In the genomic region with DNA sequence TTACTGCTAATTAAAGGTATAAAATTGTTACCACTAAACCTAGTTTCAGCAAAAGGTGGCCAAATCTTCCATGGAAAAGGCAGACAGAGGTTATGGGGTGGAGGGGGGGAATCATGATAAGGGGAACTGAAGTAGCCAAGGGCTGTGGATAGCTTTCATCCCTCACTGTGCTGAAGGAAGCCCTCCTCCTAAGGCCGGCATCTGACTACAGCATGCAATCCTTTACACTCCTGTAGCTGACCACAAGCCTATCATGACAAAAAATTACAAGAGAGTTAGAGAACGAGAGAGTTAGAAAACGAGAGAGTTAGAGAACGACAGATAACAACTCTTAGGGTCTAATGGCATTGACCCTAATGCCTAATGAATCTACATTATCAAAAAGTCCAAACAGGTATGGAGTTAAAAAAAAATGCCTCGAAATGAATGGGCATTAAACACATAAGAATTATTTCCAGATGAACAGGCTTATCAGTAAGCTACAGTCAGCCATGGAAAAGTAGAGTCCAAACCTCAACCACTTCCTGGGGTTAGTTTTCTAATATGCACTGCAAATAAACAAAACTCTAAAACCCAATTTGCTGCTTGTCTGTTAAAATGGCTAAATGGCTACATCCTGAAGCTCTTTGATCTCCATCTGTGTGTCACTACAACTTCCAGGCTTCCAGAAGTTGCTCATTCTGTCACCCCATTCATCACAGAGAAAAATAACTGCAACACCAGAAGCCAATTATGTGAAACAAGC, we compare ENCODE assay signal across 20 cellular contexts. TPM values are rescaled to one million over a fixed set of nuclear protein-coding genes. Genes with fewer than 3 reads are reported as not detected.
DNase-seq lines count a peak whose midpoint lies in the region; ATAC-seq and TF ChIP-seq lines count a peak whose summit lies in the region.
"Had no signal": no experiment of that assay in that cellular context is flagged by ENCODE, and none has a peak within 500 bp of the region (broad histone marks: within the 10 kb centered on the region; RNA-seq: fewer than 3 reads in every experiment).

No MANE protein-coding gene starts in this region.

- H3K4me3 ChIP-seq in BLaER1 = no peak overlapping the region
- H3K4me3 ChIP-seq in HEK293 (ENCODE audit: low read depth, low read length) = no peak overlapping the region
- H3K4me3 ChIP-seq in fibroblast of villous mesenchyme (ENCODE audit: low read depth, low read length) = no peak overlapping the region
- no peak overlapping the region for H3K4me3 ChIP-seq in aorta (ENCODE audit: low read length in 2 of 2)
- H3K4me3 ChIP-seq in upper lobe of left lung = no peak overlapping the region
- no peak overlapping the region for H3K4me3 ChIP-seq in Peyer's patch
- H3K4me3 ChIP-seq in colonic mucosa = no peak overlapping the region
- H3K4me3 ChIP-seq: heart right ventricle, pancreas had no signal

- H3K4me3 Mint-ChIP-seq in activated CD8-positive, alpha-beta T cell treated with anti-CD3 and anti-CD28 coated beads for 36 hours = no peak overlapping the region
- H3K4me3 Mint-ChIP-seq: activated naive CD4-positive, alpha-beta T cell treated with anti-CD3 and anti-CD28 coated beads, Interleukin-2, amount 10 ng/mL, durations not matched to agents 7 days and 5 days had no signal

- H3K4me2 ChIP-seq in BLaER1 = peak overlapping the region; percentile 14; the same call in 1 of the 2 replicates

- WGBS in aorta, 2 donors = 83 to 87% methylated on average over 5 of the region's 5 CpGs
- WGBS in upper lobe of left lung, 2 donors = 74 to 79% methylated on average over 5 of the region's 5 CpGs

- H3K27me3 Mint-ChIP-seq in activated CD8-positive, alpha-beta T cell treated with anti-CD3 and anti-CD28 coated beads for 36 hours = no peaks in the 10 kb centered on the region
- H3K27me3 Mint-ChIP-seq: activated naive CD4-positive, alpha-beta T cell treated with anti-CD3 and anti-CD28 coated beads, Interleukin-2, amount 10 ng/mL, durations not matched to agents 7 days and 5 days had no signal

- TF ChIP-seq EP300 in upper lobe of left lung (IDR thresholded peaks at IDR 0.05) = no peak

- H3K36me3 ChIP-seq in BLaER1 = peaks cover 98% of the 10 kb centered on the region
- H3K36me3 ChIP-seq in HEK293 (ENCODE audit: control insufficient read depth in 2 of 2, insufficient read depth in 1 of 2, low read length in 2 of 2) = peaks cover 16 to 74% of the 10 kb centered on the region in 2 experiments
- H3K36me3 ChIP-seq in aorta (ENCODE audit: control insufficient read depth in 1 of 2, insufficient read depth in 2 of 2, low read length in 1 of 2) = peaks cover 1 to 11% of the 10 kb centered on the region in 2 donors
- H3K36me3 ChIP-seq in upper lobe of left lung = peaks cover 9 to 89% (median 53%) of the 10 kb centered on the region in 4 donors
- H3K36me3 ChIP-seq in Peyer's patch = peaks cover 0 to 78% (median 3%) of the 10 kb centered on the region in 3 donors
- H3K36me3 ChIP-seq in colonic mucosa = no peaks in the 10 kb centered on the region

- H3K27ac Mint-ChIP-seq in activated CD8-positive, alpha-beta T cell treated with anti-CD3 and anti-CD28 coated beads for 36 hours = peak overlapping the region; percentile 74
- H3K27ac Mint-ChIP-seq: activated naive CD4-positive, alpha-beta T cell treated with anti-CD3 and anti-CD28 coated beads, Interleukin-2, amount 10 ng/mL, durations not matched to agents 7 days and 5 days had no signal

- peaks cover 28% of the 10 kb centered on the region for H4K20me1 ChIP-seq in BLaER1

- H3K27ac ChIP-seq in BLaER1 = no peak overlapping the region
- H3K27ac ChIP-seq in HEK293 (ENCODE audit: extremely low read depth, low read depth, low read length) = no peak overlapping the region
- no peak overlapping the region for H3K27ac ChIP-seq in aorta (ENCODE audit: low read depth in 1 of 2, low read length in 2 of 2)
- no peak overlapping the region for H3K27ac ChIP-seq in upper lobe of left lung
- no peak overlapping the region for H3K27ac ChIP-seq in Peyer's patch
- no peak overlapping the region for H3K27ac ChIP-seq in colonic mucosa
- H3K27ac ChIP-seq: C4-2B, heart right ventricle, pancreas had no signal

- CTCF ChIA-PET in HEK293 (lab: Yijun Ruan, JAX) = interaction anchor here (0.5 to 1.0 kb wide), 2 partner anchors 61 to 146 kb away, joined by 3 to 4 read pairs; no protein-coding TSS in a partner anchor
- CTCF ChIA-PET in activated CD8-positive, alpha-beta T cell treated with anti-CD3 and anti-CD28 coated beads for 36 hours (lab: Charles Lee) = interaction anchor here (1.1 kb wide), 1 partner anchor 8 kb away, joined by 5 read pairs; no protein-coding TSS in a partner anchor

- intact Hi-C loops in activated CD8-positive, alpha-beta T cell treated with anti-CD3 and anti-CD28 coated beads for 36 hours (cut with micrococcal nuclease) = no loop called here
- intact Hi-C loops in aorta (cut with DNase I) (no loop called here), colonic mucosa (cut with DNase I) (no loop called here)

- TF ChIP-seq POLR2A in upper lobe of left lung (IDR thresholded peaks at IDR 0.05) (no peak), Peyer's patch (IDR thresholded peaks at IDR 0.05) (no peak)

- H3K9ac ChIP-seq in BLaER1 (no peak overlapping the region), colonic mucosa (ENCODE audit: low read depth in 2 of 2, low read length in 2 of 2) (no peak overlapping the region)

- no peaks in the 10 kb centered on the region for H3K9me3 Mint-ChIP-seq in activated CD8-positive, alpha-beta T cell treated with anti-CD3 and anti-CD28 coated beads for 36 hours
- H3K9me3 Mint-ChIP-seq: activated naive CD4-positive, alpha-beta T cell treated with anti-CD3 and anti-CD28 coated beads, Interleukin-2, amount 10 ng/mL, durations not matched to agents 7 days and 5 days had no signal

- H3K4me1 ChIP-seq in BLaER1 (peaks cover 10% of the 10 kb centered on the region), HEK293 (ENCODE audit: control insufficient read depth, insufficient read depth, low read length) (no peaks in the 10 kb centered on the region), aorta (ENCODE audit: control insufficient read depth in 1 of 2, insufficient read depth in 2 of 2, low read length in 2 of 2) (no peaks in the 10 kb centered on the region), upper lobe of left lung (no peaks in the 10 kb centered on the region), Peyer's patch (no peaks in the 10 kb centered on the region), colonic mucosa (no peaks in the 10 kb centered on the region)
- H3K4me1 ChIP-seq: pancreas had no signal

- no peak for ATAC-seq in activated CD8-positive, alpha-beta T cell treated with anti-CD3 and anti-CD28 coated beads for 36 hours
- ATAC-seq in aorta (ENCODE audit: low FRiP score) (no peak), upper lobe of left lung (ENCODE audit: low FRiP score in 2 of 2) (no peak)
- ATAC-seq: HCT116, heart right ventricle, Right ventricle myocardium inferior had no signal

- POLR2A ChIA-PET in HEK293 (lab: Yijun Ruan, JAX) = no interaction called here
- POLR2A ChIA-PET in activated CD8-positive, alpha-beta T cell treated with anti-CD3 and anti-CD28 coated beads for 36 hours (lab: Charles Lee) = no interaction called here

- H3K9me3 ChIP-seq in BLaER1 (no peaks in the 10 kb centered on the region), HEK293 (ENCODE audit: control insufficient read depth, insufficient read depth, low read depth, low read length) (no peaks in the 10 kb centered on the region), aorta (ENCODE audit: control insufficient read depth, low read length) (no peaks in the 10 kb centered on the region), upper lobe of left lung (no peaks in the 10 kb centered on the region), Peyer's patch (no peaks in the 10 kb centered on the region), colonic mucosa (no peaks in the 10 kb centered on the region)
- H3K9me3 ChIP-seq: heart right ventricle, pancreas had no signal

- no peaks in the 10 kb centered on the region for H3K27me3 ChIP-seq in BLaER1
- no peaks in the 10 kb centered on the region for H3K27me3 ChIP-seq in aorta (ENCODE audit: control insufficient read depth in 1 of 2, insufficient read depth in 2 of 2, low read length in 1 of 2)
- no peaks in the 10 kb centered on the region for H3K27me3 ChIP-seq in upper lobe of left lung
- no peaks in the 10 kb centered on the region for H3K27me3 ChIP-seq in Peyer's patch
- no peaks in the 10 kb centered on the region for H3K27me3 ChIP-seq in colonic mucosa
- H3K27me3 ChIP-seq: heart right ventricle, pancreas had no signal

- H3K4me1 Mint-ChIP-seq in activated CD8-positive, alpha-beta T cell treated with anti-CD3 and anti-CD28 coated beads for 36 hours (ENCODE audit: low read depth) = peaks cover 10% of the 10 kb centered on the region

- no peak for TF ChIP-seq CTCF in HEK293 (tag by site-specific recombination; IDR thresholded peaks at IDR 0.05)
- TF ChIP-seq CTCF in activated CD8-positive, alpha-beta T cell treated with anti-CD3 and anti-CD28 coated beads for 36 hours (IDR thresholded peaks at IDR 0.05) = no peak
- no peak for TF ChIP-seq CTCF in fibroblast of villous mesenchyme (IDR thresholded peaks at IDR 0.05; ENCODE audit: insufficient read depth, low read depth, low read length)
- no peak for TF ChIP-seq CTCF in upper lobe of left lung (IDR thresholded peaks at IDR 0.05)
- TF ChIP-seq CTCF in Peyer's patch (IDR thresholded peaks at IDR 0.05) = no peak
- TF ChIP-seq CTCF in colonic mucosa (IDR thresholded peaks at IDR 0.05) = no peak

- DNase-seq in activated CD8-positive, alpha-beta T cell treated with anti-CD3 and anti-CD28 coated beads for 36 hours = no peak
- peak; percentile 71 for DNase-seq in fibroblast of villous mesenchyme (ENCODE audit: low read depth)
- no peak for DNase-seq in aorta
- no peak for DNase-seq in upper lobe of left lung
- no peak for DNase-seq in Peyer's patch
- DNase-seq in colonic mucosa = no peak
- DNase-seq: activated CD8-positive, alpha-beta memory T cell treated with anti-CD3 and anti-CD28 coated beads for 24 hours; activated naive CD4-positive, alpha-beta T cell treated with anti-CD3 and anti-CD28 coated beads, Interleukin-2, amount 10 ng/mL, durations not matched to agents 7 days and 5 days; EL; heart right ventricle; KG1; NCI-H1417; NK-92 treated with Interleukin-12 subunit alpha and Interleukin-12 subunit beta, amount 100 ng/mL, for 24 hours; pancreas; T-helper 9 cell had no signal

- peaks cover 25% of the 10 kb centered on the region for H3K36me3 Mint-ChIP-seq in activated CD8-positive, alpha-beta T cell treated with anti-CD3 and anti-CD28 coated beads for 36 hours (ENCODE audit: low read depth)

TF ChIP-seq in HEK293, 187 proteins besides CTCF, POLR2A, EP300 and RAD21:
- no peak for TF ChIP-seq ZNF558 (tag by site-specific recombination; IDR thresholded peaks at IDR 0.05)
- peak; percentile 54; the same call in 1 of the 2 replicates for TF ChIP-seq ZNF596 (tag by site-specific recombination; IDR thresholded peaks at IDR 0.05)
- TF ChIP-seq FEZF1 (tag by site-specific recombination; IDR thresholded peaks at IDR 0.05) = 0 out of 2 replicates have a peak, but pooled peaks have one; percentile 12
TF ChIP-seq in HEK293: peak in this region for 2.

RNA-seq across cellular contexts. Expression of gene DUSP14, which starts 29.7 kb away (rescaled TPM):
- 10 to 100 TPM; 13.3 to 15.5 TPM for total RNA-seq in activated CD8-positive, alpha-beta T cell treated with anti-CD3 and anti-CD28 coated beads for 36 hours
- total RNA-seq in fibroblast of villous mesenchyme (65.7 and 91.5 TPM in 2 replicates), aorta (1 to 10 TPM; 9.2 to 9.7 TPM), upper lobe of left lung (10 to 100 TPM in 3 of 6 donors, 1 to 10 TPM in 3; 4.2 to 40.0 (median 9.4) TPM), Peyer's patch (1 to 10 TPM; 2.2 to 2.7 (median 2.6) TPM), colonic mucosa (1 to 10 TPM; 2.2 to 3.0 TPM)
- polyA plus RNA-seq in aorta = 1 to 10 TPM; 3.8 to 6.4 TPM
